Comparison of ENCODE assay signal across 8 cellular contexts in genomic region chr10:74589226-74589673, GRCh38.
DNase-seq lines count a peak whose midpoint lies in the region; ATAC-seq lines count a peak whose summit lies in the region.

No MANE protein-coding gene starts in this region.

- H3K27ac ChIP-seq in caudate nucleus (ENCODE audit: low read depth, low read length): peak overlapping the region; percentile 38

- DNase-seq in NCI-H187 treated with DMSO at 0.1 percent for 48 hours (lab: John Stamatoyannopoulos, UW) (peak; percentile 82), caudate nucleus (lab: John Stamatoyannopoulos, UW) (peak in 57 of 61 donors; percentile 11 to 97 (median 76)), kidney glomerular epithelial cell (lab: John Stamatoyannopoulos, UW) (peak; percentile 80)
- DNase-seq in activated CD4-positive, CD25-positive, alpha-beta regulatory T cell treated with anti-CD3 and anti-CD28 coated beads, Interleukin-2, amount 50 U/mL, for 72 hours: peak; percentile 52
- peak; percentile 84 for DNase-seq in stimulated activated CD4-positive, alpha-beta T cell treated with anti-CD3 and anti-CD28 coated beads, Interleukin-2, amount 100 ng/mL, for 4 hours (ENCODE audit: low read depth)

- ATAC-seq in GM18519 (IDR thresholded peaks at IDR 0.05; ENCODE audit: low FRiP score, unreplicated experiment): peak; percentile 44
- ATAC-seq in GM21723 (IDR thresholded peaks at IDR 0.05; ENCODE audit: unreplicated experiment): no peak
- ATAC-seq in GM19397 (IDR thresholded peaks at IDR 0.05; ENCODE audit: unreplicated experiment): no peak
